8 cellular contexts compared by ENCODE assay signal in genomic region chr4:99088485-99089365, GRCh38. TPM values are rescaled to one million over a fixed set of nuclear protein-coding genes. Genes with fewer than 3 reads are reported as not detected.
DNase-seq lines count a peak whose midpoint lies in the region; ATAC-seq and TF ChIP-seq lines count a peak whose summit lies in the region.

Gene ADH5, minus strand, starts transcription at chr4:99088788. Its CDS starts 88 bp downstream, at chr4:99088700.

- peaks cover 4% of the 10 kb centered on the region for H3K36me3 ChIP-seq in hepatocyte (replicated peaks; ENCODE audit: insufficient read depth, low read depth)
- H3K36me3 ChIP-seq in aorta (ENCODE audit: control insufficient read depth in 1 of 2, insufficient read depth in 2 of 2, low read length in 1 of 2), result no peaks in the 10 kb centered on the region

- peak; percentile 60 for DNase-seq in NCI-H1694 treated with DMSO at 0.1 percent for 48 hours (lab: John Stamatoyannopoulos, UW)
- peak; percentile 86 for DNase-seq in T-helper 9 cell
- peak; percentile 49 for DNase-seq in astrocyte of the cerebellum (ENCODE audit: low read depth)
- DNase-seq in hepatocyte (ENCODE audit: low spot score), result peak; percentile 94
- DNase-seq in renal cortical epithelial cell (ENCODE audit: low read depth), result peak; percentile 65
- peak; percentile 93 to 97 for DNase-seq in aorta

- peak; percentile 95 for TF ChIP-seq POLR2A in GM18505 (IDR thresholded peaks at IDR 0.05; ENCODE audit: borderline replicate concordance, extremely low read depth, insufficient read depth, insufficient read length)

- no peaks in the 10 kb centered on the region for H3K27me3 ChIP-seq in hepatocyte
- no peaks in the 10 kb centered on the region for H3K27me3 ChIP-seq in aorta (ENCODE audit: control insufficient read depth in 1 of 2, insufficient read depth in 2 of 2, low read length in 1 of 2)

- peaks cover 18% of the 10 kb centered on the region for H3K4me1 ChIP-seq in hepatocyte (ENCODE audit: insufficient read depth)
- no peaks in the 10 kb centered on the region for H3K4me1 ChIP-seq in aorta (ENCODE audit: control insufficient read depth in 1 of 2, insufficient read depth in 2 of 2, low read length in 2 of 2)

- H2AFZ ChIP-seq in hepatocyte, result peak within 1 kb of the TSS; percentile 85

- intact Hi-C loops in aorta (cut with DNase I), result loop anchor here in 1 of 2 donors (10.0 kb wide), 2 partner anchors 116 to 316 kb away; no protein-coding TSS in a partner anchor

- peaks cover 9% of the 10 kb centered on the region for H4K20me1 ChIP-seq in hepatocyte (ENCODE audit: insufficient read depth, poor library complexity, severe bottlenecking)

- H3K4me3 ChIP-seq in astrocyte of the cerebellum (ENCODE audit: low read depth, low read length), result peak within 1 kb of the TSS; percentile 73
- H3K4me3 ChIP-seq in hepatocyte, result peak within 1 kb of the TSS; percentile 88
- H3K4me3 ChIP-seq in aorta (ENCODE audit: low read length in 2 of 2), result peak within 1 kb of the TSS; percentile 94 to 97

- ATAC-seq in GM18505 (IDR thresholded peaks at IDR 0.05; ENCODE audit: unreplicated experiment) (peak; percentile 94), HG02938 (IDR thresholded peaks at IDR 0.05; ENCODE audit: unreplicated experiment) (peak; percentile 90), aorta (ENCODE audit: low FRiP score) (peak; percentile 97)

- in situ Hi-C loops in astrocyte of the cerebellum (cut with HindIII; ENCODE audit: low sequenced_read_pairs), result no loop called here

- TF ChIP-seq CTCF in astrocyte of the cerebellum (IDR thresholded peaks at IDR 0.05; ENCODE audit: low read depth, low read length, missing control alignments), result no peak
- no peak for TF ChIP-seq CTCF in hepatocyte (IDR thresholded peaks at IDR 0.05; ENCODE audit: poor library complexity)

- WGBS in hepatocyte (ENCODE audit: low lambda C conversion rate, missing lambda C conversion rate), result 0% methylated on average over 41 of the region's 53 CpGs
- WGBS in aorta, 2 donors, result 0 to 1% methylated on average over 50 to 53 of the region's 53 CpGs

- H3K4me2 ChIP-seq in hepatocyte, result peak within 1 kb of the TSS; percentile 85

- H3K27ac ChIP-seq in hepatocyte, result peak within 1 kb of the TSS; percentile 94
- peak within 1 kb of the TSS; percentile 95 to 98 for H3K27ac ChIP-seq in aorta (ENCODE audit: low read depth in 1 of 2, low read length in 2 of 2)

- peaks cover 64% of the 10 kb centered on the region for H3K79me2 ChIP-seq in hepatocyte

- no peaks in the 10 kb centered on the region for H3K9me3 ChIP-seq in hepatocyte (ENCODE audit: low read depth)
- H3K9me3 ChIP-seq in aorta (ENCODE audit: control insufficient read depth, low read length), result no peaks in the 10 kb centered on the region

- H3K9me2 ChIP-seq in hepatocyte (replicated peaks; ENCODE audit: insufficient read depth), result no peaks in the 10 kb centered on the region

RNA-seq across cellular contexts. Expression of gene ADH5, which starts in this region (rescaled TPM):
- total RNA-seq in hepatocyte, result 169 and 200 TPM in 2 replicates
- polyA plus RNA-seq in hepatocyte, result 128 and 149 TPM in 2 replicates
- 156 and 202 TPM in 2 replicates for total RNA-seq in renal cortical epithelial cell
- total RNA-seq in aorta, result 100 to 1,000 TPM; 230 to 231 TPM
- polyA plus RNA-seq in aorta, result 100 to 1,000 TPM; 219 to 268 TPM

Comparison
In these comparisons a context has a peak if more than half of its experiments do, and no peak if none do; other contexts are left out.
1. Peak in every context shown above with its lines: DNase-seq, ATAC-seq, H3K4me3 ChIP-seq and H3K27ac ChIP-seq.